Comparison of ENCODE assay signal across 8 cellular contexts in genomic region chr13:24923305-24923640, GRCh38.
DNase-seq lines count a peak whose midpoint lies in the region; ATAC-seq and TF ChIP-seq lines count a peak whose summit lies in the region.

No MANE protein-coding gene starts in this region.

- H3K4me3 ChIP-seq in DND-41 (ENCODE audit: low read depth in 1 of 2, low read length in 2 of 2): peak overlapping the region; percentile 76 to 89
- H3K4me3 ChIP-seq in esophagus muscularis mucosa: peak overlapping the region; percentile 78 to 97 (median 86)

- H3K27me3 Mint-ChIP-seq in natural killer cell treated with Interleukin-12 subunit alpha and Interleukin-12 subunit beta and Interleukin-15 and Interleukin-18, amount 100 ng/mL, for 72 hours: no peaks in the 10 kb centered on the region

- H4K20me1 ChIP-seq in DND-41 (ENCODE audit: insufficient read depth, low read length): peaks cover 4% of the 10 kb centered on the region; the same call in 1 of the 2 replicates

- no peaks in the 10 kb centered on the region for H3K36me3 ChIP-seq in DND-41 (ENCODE audit: insufficient read depth, low read length)
- no peaks in the 10 kb centered on the region for H3K36me3 ChIP-seq in esophagus muscularis mucosa

- peak overlapping the region; percentile 65 for H3K4me2 ChIP-seq in DND-41 (ENCODE audit: insufficient read depth, low read length)

- H3K79me2 ChIP-seq in DND-41 (ENCODE audit: insufficient read depth, low read length): peaks cover 41% of the 10 kb centered on the region

- peaks cover 19% of the 10 kb centered on the region for H3K4me1 ChIP-seq in DND-41 (ENCODE audit: insufficient read depth, low read length)
- H3K4me1 ChIP-seq in esophagus muscularis mucosa: peaks cover 13 to 18% (median 16%) of the 10 kb centered on the region in 4 donors

- no peak for TF ChIP-seq EP300 in esophagus muscularis mucosa (IDR thresholded peaks at IDR 0.05)

- H3K9me3 ChIP-seq in DND-41 (ENCODE audit: insufficient read depth, low read length, severe bottlenecking): no peaks in the 10 kb centered on the region
- no peaks in the 10 kb centered on the region for H3K9me3 ChIP-seq in esophagus muscularis mucosa

- H3K27me3 ChIP-seq in DND-41 (ENCODE audit: insufficient read depth, low read length, poor library complexity): peaks cover 8% of the 10 kb centered on the region
- no peaks in the 10 kb centered on the region for H3K27me3 ChIP-seq in esophagus muscularis mucosa

- peak overlapping the region; percentile 72 for H3K9ac ChIP-seq in DND-41 (ENCODE audit: low read depth, low read length)

- intact Hi-C loops in esophagus muscularis mucosa (cut with DNase I): no loop called here

- H2AFZ ChIP-seq in DND-41 (ENCODE audit: low read depth, low read length): peak overlapping the region; percentile 94

- H3K4me3 Mint-ChIP-seq in natural killer cell treated with Interleukin-12 subunit alpha and Interleukin-12 subunit beta and Interleukin-15 and Interleukin-18, amount 100 ng/mL, for 72 hours: peak overlapping the region; percentile 88

- peak overlapping the region; percentile 91 to 95 for H3K27ac Mint-ChIP-seq in natural killer cell treated with Interleukin-12 subunit alpha and Interleukin-12 subunit beta and Interleukin-15 and Interleukin-18, amount 100 ng/mL, for 72 hours

- H3K36me3 Mint-ChIP-seq in natural killer cell treated with Interleukin-12 subunit alpha and Interleukin-12 subunit beta and Interleukin-15 and Interleukin-18, amount 100 ng/mL, for 72 hours: no peaks in the 10 kb centered on the region

- no peaks in the 10 kb centered on the region for H3K9me3 Mint-ChIP-seq in natural killer cell treated with Interleukin-12 subunit alpha and Interleukin-12 subunit beta and Interleukin-15 and Interleukin-18, amount 100 ng/mL, for 72 hours

- WGBS in esophagus muscularis mucosa: 4% methylated on average over 8 of the region's 8 CpGs

- ATAC-seq in DND-41 (ENCODE audit: insufficient read depth, low read depth) (no peak), GM19328 (IDR thresholded peaks at IDR 0.05; ENCODE audit: unreplicated experiment) (peak; percentile 55), HG03280 (IDR thresholded peaks at IDR 0.05; ENCODE audit: unreplicated experiment) (peak; percentile 46)
- ATAC-seq in natural killer cell treated with Interleukin-12 subunit alpha and Interleukin-12 subunit beta and Interleukin-15 and Interleukin-18, amount 100 ng/mL, for 72 hours: peak; percentile 36 to 45

- no peak for TF ChIP-seq CTCF in DND-41 (IDR thresholded peaks at IDR 0.05; ENCODE audit: borderline replicate concordance, extremely low read depth, low read length, poor library complexity, severe bottlenecking)
- no peak for TF ChIP-seq CTCF in esophagus muscularis mucosa (IDR thresholded peaks at IDR 0.05)

- H3K4me1 Mint-ChIP-seq in natural killer cell treated with Interleukin-12 subunit alpha and Interleukin-12 subunit beta and Interleukin-15 and Interleukin-18, amount 100 ng/mL, for 72 hours (ENCODE audit: low read depth in 2 of 2): peaks cover 10 to 15% of the 10 kb centered on the region in 2 donors

- DNase-seq in DND-41: peak; percentile 7
- DNase-seq in SKM-1 treated with dmso at 0.1 percent for 144 hours (lab: John Stamatoyannopoulos, UW; ENCODE audit: unreplicated experiment): peak; percentile 59
- no peak for DNase-seq in esophagus muscularis mucosa (ENCODE audit: extremely low spot score)
- DNase-seq in natural killer cell treated with Interleukin-12 subunit alpha and Interleukin-12 subunit beta and Interleukin-15 and Interleukin-18, amount 100 ng/mL, for 72 hours (ENCODE audit: low spot score): no peak
- DNase-seq in mucosa of gallbladder (ENCODE audit: low spot score): no peak
- no peak for DNase-seq in NCI-H2029 treated with DMSO at 0.1 percent for 48 hours (lab: John Stamatoyannopoulos, UW)

- H3K27ac ChIP-seq in DND-41 (ENCODE audit: low read length) (peak overlapping the region; percentile 83), esophagus muscularis mucosa (replicated peaks in 1 of 4) (peak overlapping the region; percentile 92 to 98 (median 95))

- TF ChIP-seq POLR2A in esophagus muscularis mucosa (IDR thresholded peaks at IDR 0.05; ENCODE audit: low read depth): no peak

Comparison
In these comparisons a context has a peak if more than half of its experiments do, and no peak if none do; other contexts are left out.
1. DNase-seq: peak in DND-41 (single experiment) and SKM-1 treated with dmso at 0.1 percent for 144 hours (single experiment); none in esophagus muscularis mucosa (single experiment), natural killer cell treated with Interleukin-12 subunit alpha and Interleukin-12 subunit beta and Interleukin-15 and Interleukin-18, amount 100 ng/mL, for 72 hours (single experiment), mucosa of gallbladder (single experiment) and NCI-H2029 treated with DMSO at 0.1 percent for 48 hours (single experiment).